In genomic region chr2:50143822-50144575, GRCh38 we compare ENCODE assay signal across 8 cellular contexts.
DNase-seq lines count a peak whose midpoint lies in the region; ATAC-seq, FAIRE-seq and TF ChIP-seq lines count a peak whose summit lies in the region.

No MANE protein-coding gene starts in this region.

- H3K36me3 ChIP-seq in Panc1 (ENCODE audit: control insufficient read depth, insufficient read depth, low read length) = no peaks in the 10 kb centered on the region
- no peaks in the 10 kb centered on the region for H3K36me3 ChIP-seq in lower lobe of right lung
- H3K36me3 ChIP-seq in upper lobe of left lung = no peaks in the 10 kb centered on the region

- H3K4me1 ChIP-seq in Panc1 (ENCODE audit: control insufficient read depth, insufficient read depth, low read length) (no peaks in the 10 kb centered on the region), lower lobe of right lung (no peaks in the 10 kb centered on the region), upper lobe of left lung (no peaks in the 10 kb centered on the region)

- DNase-seq in GM10248 (ENCODE audit: extremely low spot score) (peak; percentile 26), HCEC 1CT (peak; percentile 20), LHCN-M2 (ENCODE audit: low read depth) (peak; percentile 31), Panc1 (ENCODE audit: low read depth, low spot score) (peak; percentile 35), choroid plexus epithelial cell (ENCODE audit: low read depth) (peak; percentile 48), lower lobe of right lung (no peak), upper lobe of left lung (no peak)

- no TSS peak for BruUV-seq in Panc1 (replicated peaks; lab: Mats Ljungman, UMichigan)

- H3K27ac ChIP-seq in Panc1 (ENCODE audit: low read length) (peak overlapping the region; percentile 36; the same call in 1 of the 2 replicates), lower lobe of right lung (no peak overlapping the region), upper lobe of left lung (no peak overlapping the region)

- intact Hi-C loops in Panc1 (cut with micrococcal nuclease; ENCODE audit: unreplicated experiment) = loop anchor here (5.0 to 10.0 kb wide), 4 partner anchors 457 to 1539 kb away; no protein-coding TSS in a partner anchor
- intact Hi-C loops in lower lobe of right lung (cut with DNase I) = no loop called here

- no peak for TF ChIP-seq EP300 in upper lobe of left lung (IDR thresholded peaks at IDR 0.05)

- peak; percentile 57 for TF ChIP-seq CTCF in GM10248 (IDR thresholded peaks at IDR 0.05; ENCODE audit: control extremely low read depth, extremely low read depth, low read depth, missing control alignments)
- TF ChIP-seq CTCF in Panc1 (IDR thresholded peaks at IDR 0.05) = peak; percentile 72
- TF ChIP-seq CTCF in choroid plexus epithelial cell (conservative IDR thresholded peaks at IDR 0.05; ENCODE audit: low read depth, low read length) = peak; percentile 54
- peak; percentile 57 for TF ChIP-seq CTCF in lower lobe of right lung (IDR thresholded peaks at IDR 0.05)
- peak in 5 of 6 experiments; percentile 37 to 55 (median 38) for TF ChIP-seq CTCF in upper lobe of left lung (IDR thresholded peaks at IDR 0.05)

- 27 to 38% methylated on average over 5 of the region's 5 CpGs for WGBS in upper lobe of left lung, 2 donors

- H3K9me3 ChIP-seq in Panc1 (ENCODE audit: control insufficient read depth, insufficient read depth, low read depth, low read length) = no peaks in the 10 kb centered on the region
- H3K9me3 ChIP-seq in lower lobe of right lung = no peaks in the 10 kb centered on the region
- no peaks in the 10 kb centered on the region for H3K9me3 ChIP-seq in upper lobe of left lung

- no peak for TF ChIP-seq POLR2A in upper lobe of left lung (IDR thresholded peaks at IDR 0.05)

- POLR2A ChIA-PET in GM10248 (lab: Yijun Ruan, JAX) (no interaction called here), Panc1 (lab: Charles Lee) (no interaction called here)

- ATAC-seq in Panc1 (peak; percentile 86), lower lobe of right lung (peak; percentile 65 to 82), upper lobe of left lung (ENCODE audit: low FRiP score in 2 of 2) (peak in 1 of 2 donors; percentile 86)

- peak overlapping the region; percentile 33 to 63 for H3K4me3 ChIP-seq in Panc1 (ENCODE audit: low read depth in 2 of 2, low read length in 2 of 2)
- peak overlapping the region; percentile 45 for H3K4me3 ChIP-seq in choroid plexus epithelial cell (ENCODE audit: low read depth, low read length)
- peak overlapping the region; percentile 34 for H3K4me3 ChIP-seq in lower lobe of right lung
- peak overlapping the region in 3 of 4 donors; percentile 18 to 38 (median 36) for H3K4me3 ChIP-seq in upper lobe of left lung

- CTCF ChIA-PET in GM10248 (lab: Yijun Ruan, JAX) (interaction anchor here (0.6 to 3.3 kb wide), 26 partner anchors 8 to 1200 kb away, joined by 3 to 25 read pairs (median 4); no protein-coding TSS in a partner anchor), Panc1 (lab: Charles Lee) (interaction anchor here (0.6 to 1.4 kb wide), 3 partner anchors 43 to 456 kb away, joined by 3 to 12 read pairs (median 3); no protein-coding TSS in a partner anchor)

- no peaks in the 10 kb centered on the region for H3K27me3 ChIP-seq in Panc1 (ENCODE audit: control insufficient read depth, insufficient read depth, low read length)
- no peaks in the 10 kb centered on the region for H3K27me3 ChIP-seq in lower lobe of right lung (ENCODE audit: low read depth)
- H3K27me3 ChIP-seq in upper lobe of left lung = no peaks in the 10 kb centered on the region

- in situ Hi-C loops in Panc1 (cut with HindIII; ENCODE audit: low pct_unique_long_range_greater_than_20kb, low sequenced_read_pairs) = no loop called here

- FAIRE-seq in A204.1 (lab: Jason Lieb, UNC) = peak; percentile 95

Comparison
In these comparisons a context has a peak if more than half of its experiments do, and no peak if none do; other contexts are left out.
1. DNase-seq: peak in GM10248 (single experiment), HCEC 1CT (single experiment), LHCN-M2 (single experiment), Panc1 (single experiment) and choroid plexus epithelial cell (single experiment); none in lower lobe of right lung (single experiment) and upper lobe of left lung (0 of 2).
2. Peak in every context shown above with its lines, with median percentiles within 50 percentile points of each other: CTCF ChIP-seq and H3K4me3 ChIP-seq.